ENCODE assay signal across 8 cellular contexts in genomic region chr9:120985759-120986353, GRCh38. TPM values are rescaled to one million over a fixed set of nuclear protein-coding genes. Genes with fewer than 3 reads are reported as not detected.
A peak's percentile ranks its signal among the peaks of the same experiment; 100 is the strongest.
DNase-seq lines count a peak whose midpoint lies in the region; ATAC-seq and TF ChIP-seq lines count a peak whose summit lies in the region.

No MANE protein-coding gene starts in this region.

- H3K36me3 Mint-ChIP-seq in activated naive CD8-positive, alpha-beta T cell treated with anti-CD3 and anti-CD28 coated beads for 36 hours: no peaks in the 10 kb centered on the region

- H3K9ac ChIP-seq in DND-41 (ENCODE audit: low read depth, low read length): no peak overlapping the region

- no peaks in the 10 kb centered on the region for H4K20me1 ChIP-seq in DND-41 (ENCODE audit: insufficient read depth, low read length)

- H3K4me1 ChIP-seq in DND-41 (ENCODE audit: insufficient read depth, low read length): no peaks in the 10 kb centered on the region

- CTCF ChIA-PET in RWPE1 (lab: Yijun Ruan, JAX): interaction anchor here (0.6 to 3.4 kb wide), 12 partner anchors 16 to 1321 kb away, joined by 3 to 28 read pairs (median 4); partner anchors contain the start of gene FBXW2

- peak; percentile 40 for TF ChIP-seq CTCF in DND-41 (IDR thresholded peaks at IDR 0.05; ENCODE audit: borderline replicate concordance, extremely low read depth, low read length, poor library complexity, severe bottlenecking)
- peak; percentile 91 for TF ChIP-seq CTCF in RWPE1 (conservative IDR thresholded peaks at IDR 0.05; ENCODE audit: low read depth)
- peak; percentile 67 for TF ChIP-seq CTCF in fibroblast of pulmonary artery (IDR thresholded peaks at IDR 0.05; ENCODE audit: low read length, missing control alignments)
- TF ChIP-seq CTCF in retinal pigment epithelial cell (conservative IDR thresholded peaks at IDR 0.05; ENCODE audit: low read depth, low read length): peak; percentile 72

- H3K27ac ChIP-seq in DND-41 (ENCODE audit: low read length): no peak overlapping the region
- H3K27ac ChIP-seq in RWPE1: no peak overlapping the region

- no peak overlapping the region for H3K4me3 Mint-ChIP-seq in activated naive CD8-positive, alpha-beta T cell treated with anti-CD3 and anti-CD28 coated beads for 36 hours

- no peaks in the 10 kb centered on the region for H3K4me1 Mint-ChIP-seq in activated naive CD8-positive, alpha-beta T cell treated with anti-CD3 and anti-CD28 coated beads for 36 hours

- POLR2A ChIA-PET in RWPE1 (lab: Yijun Ruan, JAX; ENCODE audit: low non-redundant PET): no interaction called here

- no peaks in the 10 kb centered on the region for H3K36me3 ChIP-seq in DND-41 (ENCODE audit: insufficient read depth, low read length)

- no peak overlapping the region for H3K4me2 ChIP-seq in DND-41 (ENCODE audit: insufficient read depth, low read length)

- H3K27ac Mint-ChIP-seq in activated naive CD8-positive, alpha-beta T cell treated with anti-CD3 and anti-CD28 coated beads for 36 hours: no peak overlapping the region

- H3K9me3 Mint-ChIP-seq in activated naive CD8-positive, alpha-beta T cell treated with anti-CD3 and anti-CD28 coated beads for 36 hours: no peaks in the 10 kb centered on the region

- H3K4me3 ChIP-seq in DND-41 (ENCODE audit: low read depth in 1 of 2, low read length in 2 of 2) (no peak overlapping the region), fibroblast of pulmonary artery (replicated peaks; ENCODE audit: low read depth, low read length) (no peak overlapping the region), retinal pigment epithelial cell (ENCODE audit: low read length) (no peak overlapping the region)

- no peaks in the 10 kb centered on the region for H3K9me3 ChIP-seq in DND-41 (ENCODE audit: insufficient read depth, low read length, severe bottlenecking)

- H3K79me2 ChIP-seq in DND-41 (ENCODE audit: insufficient read depth, low read length): no peaks in the 10 kb centered on the region

- ATAC-seq in DND-41 (ENCODE audit: insufficient read depth, low read depth) (no peak), GM19455 (IDR thresholded peaks at IDR 0.05; ENCODE audit: unreplicated experiment) (no peak), HG03039 (IDR thresholded peaks at IDR 0.05; ENCODE audit: unreplicated experiment) (no peak)

- no peaks in the 10 kb centered on the region for H3K27me3 ChIP-seq in DND-41 (ENCODE audit: insufficient read depth, low read length, poor library complexity)

- no peak overlapping the region for H2AFZ ChIP-seq in DND-41 (ENCODE audit: low read depth, low read length)

- DNase-seq in DND-41 (no peak), HuH-7 (ENCODE audit: low spot score) (peak; percentile 39), RWPE1 (ENCODE audit: low spot score) (peak; percentile 62), fibroblast of pulmonary artery (ENCODE audit: low read depth) (peak; percentile 73), retinal pigment epithelial cell (ENCODE audit: low read depth) (peak; percentile 29)
- no peak for DNase-seq in activated naive CD8-positive, alpha-beta T cell treated with anti-CD3 and anti-CD28 coated beads for 36 hours

- H3K27me3 Mint-ChIP-seq in activated naive CD8-positive, alpha-beta T cell treated with anti-CD3 and anti-CD28 coated beads for 36 hours: no peaks in the 10 kb centered on the region

RNA-seq across cellular contexts. Expression of gene TRAF1, which starts 59.3 kb away (rescaled TPM):
- total RNA-seq in activated naive CD8-positive, alpha-beta T cell treated with anti-CD3 and anti-CD28 coated beads for 36 hours: 100 to 1,000 TPM; 169 to 170 TPM

Comparison
In these comparisons a context has a peak if more than half of its experiments do, and no peak if none do; other contexts are left out.
1. DNase-seq: peak in HuH-7 (single experiment), RWPE1 (single experiment), fibroblast of pulmonary artery (single experiment) and retinal pigment epithelial cell (single experiment); none in DND-41 (single experiment) and activated naive CD8-positive, alpha-beta T cell treated with anti-CD3 and anti-CD28 coated beads for 36 hours (single experiment).
2. CTCF ChIP-seq: peak in every context shown above with its lines; median percentile 91 in RWPE1; 72 in retinal pigment epithelial cell; 67 in fibroblast of pulmonary artery; 40 in DND-41.